In the genomic region with DNA sequence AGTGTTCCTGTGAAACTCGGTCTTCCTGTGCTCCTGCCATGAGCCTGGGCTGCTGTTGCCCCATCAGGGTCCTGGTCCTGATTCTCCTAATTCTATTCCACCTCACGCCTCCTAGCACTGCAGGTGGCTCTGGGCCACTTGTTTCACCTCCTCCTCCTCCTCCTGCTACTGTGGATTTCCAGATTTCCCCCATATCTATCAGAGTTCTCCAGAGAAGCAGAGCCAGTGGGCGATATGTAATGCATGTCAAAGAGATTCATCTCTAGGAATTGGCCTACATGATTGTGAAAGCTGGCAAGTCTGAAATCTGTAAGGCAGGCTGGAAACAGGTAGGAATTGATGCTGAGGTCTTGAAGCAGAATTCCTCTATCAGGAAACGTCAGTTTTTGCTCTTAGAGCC, we compare ENCODE assay signal across 9 cellular contexts. TPM values are rescaled to one million over a fixed set of nuclear protein-coding genes. Genes with fewer than 3 reads are reported as not detected.
"Had no signal": no experiment of that assay in that cellular context is flagged by ENCODE, and none has a peak within 500 bp of the region (broad histone marks: within the 10 kb centered on the region; RNA-seq: fewer than 3 reads in every experiment).

No MANE protein-coding gene starts in this region.

- H3K4me3 Mint-ChIP-seq: HFFc6, IgD-negative memory B cell had no signal

- H3K36me3 ChIP-seq: HAP-1 had no signal

- ATAC-seq: HCT116, HepG2 had no signal

- H3K4me3 ChIP-seq: GM23248, HAP-1 had no signal

- DNase-seq: GM23248, GOT3, H7, HFFc6 had no signal

- H3K4me1 ChIP-seq: HAP-1 had no signal

- H3K9me3 ChIP-seq: HAP-1 had no signal

- H3K27ac Mint-ChIP-seq: HFFc6 had no signal

- H3K27ac ChIP-seq: GM23248, HL-60 had no signal

RNA-seq across cellular contexts. Expression of gene CHRNA1, which starts 45.3 kb away (rescaled TPM):
- total RNA-seq: GM23248, H7, HepG2 had no signal
- polyA plus RNA-seq: HepG2 had no signal
